In the genomic region with DNA sequence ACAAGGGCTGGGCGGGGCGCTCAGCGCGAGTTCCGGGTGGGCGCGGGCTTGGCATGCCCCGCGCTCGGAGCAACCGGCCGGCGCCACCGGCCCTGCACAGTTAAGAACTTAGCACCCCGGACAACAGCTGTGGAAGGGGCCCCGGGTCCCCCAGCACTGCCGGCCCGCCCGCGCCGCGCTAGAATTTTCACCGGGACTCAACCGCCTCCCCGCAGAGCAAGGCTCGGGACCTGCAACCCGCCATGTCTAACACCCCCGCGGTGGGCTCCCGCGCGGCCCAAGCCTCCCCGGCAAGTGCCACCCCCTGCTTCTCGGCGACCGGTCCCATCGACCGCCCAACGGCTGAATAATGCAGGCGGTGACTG, we compare ENCODE assay signal across 18 cellular contexts. TPM values are rescaled to one million over a fixed set of nuclear protein-coding genes. Genes with fewer than 3 reads are reported as not detected.
DNase-seq lines count a peak whose midpoint lies in the region; ATAC-seq, FAIRE-seq and TF ChIP-seq lines count a peak whose summit lies in the region.
"Had no signal": no experiment of that assay in that cellular context is flagged by ENCODE, and none has a peak within 500 bp of the region (broad histone marks: within the 10 kb centered on the region; RNA-seq: fewer than 3 reads in every experiment).

No MANE protein-coding gene starts in this region.

- ATAC-seq in K562 = no peak
- no peak for ATAC-seq in HG03432 (IDR thresholded peaks at IDR 0.05; ENCODE audit: unreplicated experiment)

- TF ChIP-seq CTCF in K562 (IDR thresholded peaks at IDR 0.05 in 2 of 3, conservative IDR thresholded peaks at IDR 0.05 in 1 of 3; ENCODE audit: insufficient read depth in 2 of 3, low read depth in 1 of 3, low read length in 3 of 3) (no peak), coronary artery (IDR thresholded peaks at IDR 0.05) (no peak), spleen (IDR thresholded peaks at IDR 0.05 in 8 of 11, conservative IDR thresholded peaks at IDR 0.05 in 3 of 11) (no peak), thyroid gland (IDR thresholded peaks at IDR 0.05) (no peak)

- H3K27ac Mint-ChIP-seq in activated T-helper 2 cell treated with anti-CD3 and anti-CD28 coated beads, Interferon-gamma antibody, Interleukin-2, Interleukin-4, amounts not matched to agents 10 μg/mL and 5 μg/mL and 100 μg/mL, durations not matched to agents 14 hours and 24 hours and 36 hours = no peak overlapping the region

- TF ChIP-seq RAD21 in K562 (CRISPR knock-in tag; conservative IDR thresholded peaks at IDR 0.05 in 1 of 2, IDR thresholded peaks at IDR 0.05 in 1 of 2) = no peak

- H3K4me1 Mint-ChIP-seq in activated T-helper 2 cell treated with anti-CD3 and anti-CD28 coated beads, Interferon-gamma antibody, Interleukin-2, Interleukin-4, amounts not matched to agents 10 μg/mL and 5 μg/mL and 100 μg/mL, durations not matched to agents 14 hours and 24 hours and 36 hours (ENCODE audit: low read depth) = peaks cover 10% of the 10 kb centered on the region

- no peak for TF ChIP-seq POLR2A in K562 (conservative IDR thresholded peaks at IDR 0.05)
- no peak for TF ChIP-seq POLR2A in spleen (IDR thresholded peaks at IDR 0.05)
- no peak for TF ChIP-seq POLR2A in thyroid gland (IDR thresholded peaks at IDR 0.05)

- peaks cover 6% of the 10 kb centered on the region for H3K9me3 Mint-ChIP-seq in activated T-helper 2 cell treated with anti-CD3 and anti-CD28 coated beads, Interferon-gamma antibody, Interleukin-2, Interleukin-4, amounts not matched to agents 10 μg/mL and 5 μg/mL and 100 μg/mL, durations not matched to agents 14 hours and 24 hours and 36 hours

- peaks cover 41% of the 10 kb centered on the region for H3K27me3 Mint-ChIP-seq in activated T-helper 2 cell treated with anti-CD3 and anti-CD28 coated beads, Interferon-gamma antibody, Interleukin-2, Interleukin-4, amounts not matched to agents 10 μg/mL and 5 μg/mL and 100 μg/mL, durations not matched to agents 14 hours and 24 hours and 36 hours (ENCODE audit: low read depth)

- H3K79me2 ChIP-seq in K562 (ENCODE audit: control insufficient read depth, insufficient read depth, low read length) = no peaks in the 10 kb centered on the region

- CTCF ChIA-PET in K562 (lab: Yijun Ruan, JAX; ENCODE audit: low intra/inter-chr PET ratio) = no interaction called here

- peaks cover 32 to 36% of the 10 kb centered on the region in 2 experiments for H3K4me1 ChIP-seq in K562 (replicated peaks in 1 of 2; ENCODE audit: control insufficient read depth in 2 of 2, insufficient read depth in 2 of 2, low read length in 2 of 2)
- H3K4me1 ChIP-seq in spleen = peaks cover 9 to 20% (median 14%) of the 10 kb centered on the region in 6 donors
- H3K4me1 ChIP-seq in thyroid gland = no peaks in the 10 kb centered on the region

- H3K36me3 ChIP-seq in K562 (ENCODE audit: control insufficient read depth, insufficient read depth, low read length) (no peaks in the 10 kb centered on the region), spleen (no peaks in the 10 kb centered on the region), thyroid gland (no peaks in the 10 kb centered on the region)

- POLR2A ChIA-PET in K562 (lab: Yijun Ruan, JAX) = interaction anchor here (0.7 to 1.8 kb wide), 4 partner anchors 11 to 96 kb away, joined by 3 to 7 read pairs (median 3); a partner anchor contains a TSS

- H3K27ac ChIP-seq in K562 (ENCODE audit: extremely low read depth, low read depth, low read length) = no peak overlapping the region
- no peak overlapping the region for H3K27ac ChIP-seq in coronary artery
- H3K27ac ChIP-seq in spleen = no peak overlapping the region
- H3K27ac ChIP-seq in thyroid gland = no peak overlapping the region
- H3K27ac ChIP-seq: GM23248 had no signal

- no peak for TF ChIP-seq EP300 in K562 (IDR thresholded peaks at IDR 0.05; ENCODE audit: low read length)

- FAIRE-seq in K562 (lab: Jason Lieb, UNC) = no peak
- FAIRE-seq: GM12892, GM19239, H1 had no signal

- no TSS peak for BruUV-seq in K562 (replicated peaks; lab: Mats Ljungman, UMichigan)

- DNase-seq in K562 (ENCODE audit: extremely low read depth in 1 of 4, low spot score in 3 of 4) (no peak), coronary artery (ENCODE audit: low spot score) (peak; percentile 69), mesenteric fat pad (ENCODE audit: low spot score) (peak; percentile 60), spleen (peak; percentile 74), GF-D8 (lab: John Stamatoyannopoulos, UW) (no peak), thyroid gland (no peak)
- no peak for DNase-seq in activated T-helper 2 cell treated with anti-CD3 and anti-CD28 coated beads, Interferon-gamma antibody, Interleukin-2, Interleukin-4, amounts not matched to agents 10 μg/mL and 5 μg/mL and 100 μg/mL, durations not matched to agents 14 hours and 24 hours and 36 hours (ENCODE audit: low spot score)
- DNase-seq: C1 segment of cervical spinal cord, Calu3, COR-L47, DMS79 treated with DMSO at 0.1 percent for 48 hours, HCEC 1CT had no signal

- in situ Hi-C loops in K562 (cut with MboI) = loop anchor here (10.0 kb wide), 1 partner anchor 259 kb away; a partner anchor contains a TSS

- H3K9me3 ChIP-seq in K562 (replicated peaks; ENCODE audit: control insufficient read depth, insufficient read depth, low read depth, low read length) (no peaks in the 10 kb centered on the region), spleen (peaks cover 0 to 4% (median 0%) of the 10 kb centered on the region in 8 donors), thyroid gland (no peaks in the 10 kb centered on the region)

- no peak overlapping the region for H3K4me3 Mint-ChIP-seq in activated T-helper 2 cell treated with anti-CD3 and anti-CD28 coated beads, Interferon-gamma antibody, Interleukin-2, Interleukin-4, amounts not matched to agents 10 μg/mL and 5 μg/mL and 100 μg/mL, durations not matched to agents 14 hours and 24 hours and 36 hours (ENCODE audit: low read depth)
- H3K4me3 Mint-ChIP-seq: CD4-positive, alpha-beta memory T cell had no signal

- H3K4me3 ChIP-seq in K562 = no peak overlapping the region
- no peak overlapping the region for H3K4me3 ChIP-seq in coronary artery
- H3K4me3 ChIP-seq in spleen = no peak overlapping the region
- H3K4me3 ChIP-seq in thyroid gland (replicated peaks in 1 of 3) = no peak overlapping the region
- H3K4me3 ChIP-seq: GM23248 had no signal

- no peak overlapping the region for H3K4me2 ChIP-seq in K562 (ENCODE audit: insufficient read depth, low read length)

- H2AFZ ChIP-seq in K562 (ENCODE audit: low read depth, low read length) = no peak overlapping the region
- H2AFZ ChIP-seq: GM23248 had no signal

- H4K20me1 ChIP-seq in K562 (replicated peaks; ENCODE audit: control insufficient read depth, insufficient read depth, low read length) = no peaks in the 10 kb centered on the region

- H3K27me3 ChIP-seq in K562 (ENCODE audit: control insufficient read depth in 2 of 2, insufficient read depth in 2 of 2, low read length in 2 of 2) (no peaks in the 10 kb centered on the region; a peak in 1 of 5 replicates), spleen (replicated peaks in 1 of 7) (peaks cover 0 to 26% (median 5%) of the 10 kb centered on the region in 7 donors), thyroid gland (no peaks in the 10 kb centered on the region)

- 92% methylated on average over 16 of the region's 40 CpGs for WGBS in K562 (ENCODE audit: insufficient coverage, low coverage, missing lambda C conversion rate)
- WGBS in spleen, 5 donors = 96 to 99% (median 98%) methylated on average over 23 to 40 of the region's 40 CpGs
- WGBS in thyroid gland, 2 donors = 95 to 97% methylated on average over 20 to 28 of the region's 40 CpGs

- no peak overlapping the region for H3K9ac ChIP-seq in K562 (ENCODE audit: insufficient read depth in 1 of 2, low read depth in 2 of 2, low read length in 2 of 2)
- H3K9ac ChIP-seq: GM23248 had no signal

- H3K36me3 Mint-ChIP-seq in activated T-helper 2 cell treated with anti-CD3 and anti-CD28 coated beads, Interferon-gamma antibody, Interleukin-2, Interleukin-4, amounts not matched to agents 10 μg/mL and 5 μg/mL and 100 μg/mL, durations not matched to agents 14 hours and 24 hours and 36 hours (ENCODE audit: low read depth) = no peaks in the 10 kb centered on the region

- intact Hi-C loops in K562 (cut with micrococcal nuclease) = loop anchor here (5.0 to 10.0 kb wide), 3 partner anchors 46 to 259 kb away; a partner anchor contains a TSS
- intact Hi-C loops in spleen (cut with DNase I; ENCODE audit: low total_unique reads) = loop anchor here (5.0 to 10.0 kb wide), 2 partner anchors 89 to 126 kb away; no protein-coding TSS in a partner anchor
- intact Hi-C loops in activated T-helper 2 cell treated with anti-CD3 and anti-CD28 coated beads, Interferon-gamma antibody, Interleukin-2, Interleukin-4, amounts not matched to agents 10 μg/mL and 5 μg/mL and 100 μg/mL, durations not matched to agents 14 hours and 24 hours and 36 hours (cut with micrococcal nuclease) = loop anchor here (5.0 to 10.0 kb wide), 2 partner anchors 46 to 489 kb away; a partner anchor contains a TSS
- intact Hi-C loops in thyroid gland (cut with DNase I) = loop anchor here (5.0 kb wide), 1 partner anchor 126 kb away; no protein-coding TSS in a partner anchor

- H3K9me1 ChIP-seq in K562 (ENCODE audit: control insufficient read depth, insufficient read depth, low read length) = no peaks in the 10 kb centered on the region

RNA-seq across cellular contexts. Expression of a gene that starts 5.2 kb away (rescaled TPM):
- 101 and 118 TPM in 2 replicates for total RNA-seq in K562 (2011; cell fraction: chromatin; rRNA removed; ENCODE audit: low replicate concordance)
- total RNA-seq in K562 (2011; cell fraction: nucleolus; rRNA removed) = 85.9 and 99.7 TPM in 2 replicates
- total RNA-seq in K562 (2011; cell fraction: nucleoplasm; rRNA removed) = 97.7 and 105 TPM in 2 replicates
- total RNA-seq in K562 (2014; rRNA removed) = 123 and 126 TPM in 2 replicates
- 41.4 and 42.7 TPM in 2 replicates for total RNA-seq in K562 (2014; rRNA removed; fragmentation: Illumina TruSeq; extraction: Trizol)
- total RNA-seq in K562 (2015; rRNA removed; fragmentation: Illumina TruSeq; extraction: Trizol) = 52.0 and 56.4 TPM in 2 replicates
- total RNA-seq in K562 (2021) = 74.4 and 81.6 TPM in 2 replicates
- 62.2 and 64.5 TPM in 2 replicates for polyA plus RNA-seq in K562 (2011; rRNA removed)
- polyA plus RNA-seq in K562 (2011; cell fraction: cytosol; rRNA removed) = 83.4 and 238 TPM in 2 replicates
- 74.0 and 91.4 TPM in 2 replicates for polyA plus RNA-seq in K562 (2011; cell fraction: nucleus; rRNA removed)
- polyA plus RNA-seq in K562 (2012) = 79.5 and 80.8 TPM in 2 replicates
- polyA plus RNA-seq in K562 (2014; fragmentation: Illumina TruSeq; extraction: Trizol) = 29.0 and 49.1 TPM in 2 replicates
- 10 to 100 TPM; 12.9 to 19.4 TPM for polyA plus RNA-seq in K562 (2014; fragmentation: Nextera tagmentation; extraction: Ambion mirVana)
- 165 and 185 TPM in 2 replicates for polyA plus RNA-seq in K562 (2014; rRNA removed)
- polyA minus RNA-seq in K562 (2011; rRNA and poly(A)+ RNA removed) = 30.7 and 32.6 TPM in 2 replicates
- polyA minus RNA-seq in K562 (2011; cell fraction: cytosol; rRNA and poly(A)+ RNA removed) = 14.1 and 15.7 TPM in 2 replicates
- 39.4 and 48.7 TPM in 2 replicates for polyA minus RNA-seq in K562 (2011; cell fraction: nucleus; rRNA and poly(A)+ RNA removed)
- 18.7 TPM for total RNA-seq in mesenteric fat pad
- 10 to 100 TPM; 12.1 to 21.0 (median 17.3) TPM for total RNA-seq in spleen
- 10 to 100 TPM; 39.0 to 41.6 (median 39.6) TPM for polyA plus RNA-seq in spleen
- total RNA-seq in activated T-helper 2 cell treated with anti-CD3 and anti-CD28 coated beads, Interferon-gamma antibody, Interleukin-2, Interleukin-4, amounts not matched to agents 10 μg/mL and 5 μg/mL and 100 μg/mL, durations not matched to agents 14 hours and 24 hours and 36 hours = 26.4 and 30.9 TPM in 2 replicates
- total RNA-seq in thyroid gland = 10 to 100 TPM; 19.6 to 41.8 (median 34.4) TPM

RNA-seq across cellular contexts. Expression of a gene that starts 26.1 kb away (rescaled TPM):
- total RNA-seq in K562 (2011; cell fraction: chromatin; rRNA removed; ENCODE audit: low replicate concordance) = 1.7 and 4.6 TPM in 2 replicates
- 5.0 and 6.5 TPM in 2 replicates for total RNA-seq in K562 (2011; cell fraction: nucleolus; rRNA removed)
- total RNA-seq in K562 (2011; cell fraction: nucleoplasm; rRNA removed) = 3.4 and 3.9 TPM in 2 replicates
- total RNA-seq in K562 (2014; rRNA removed) = 6.4 and 7.3 TPM in 2 replicates
- total RNA-seq in K562 (2014; rRNA removed; fragmentation: Illumina TruSeq; extraction: Trizol) = 1.6 and 2.3 TPM in 2 replicates
- total RNA-seq in K562 (2015; rRNA removed; fragmentation: Illumina TruSeq; extraction: Trizol) = 3.3 and 3.8 TPM in 2 replicates
- total RNA-seq in K562 (2021) = 5.1 and 5.8 TPM in 2 replicates
- polyA plus RNA-seq in K562 (2011; rRNA removed) = 9.7 and 14.5 TPM in 2 replicates
- polyA plus RNA-seq in K562 (2011; cell fraction: cytosol; rRNA removed) = 18.8 and 24.4 TPM in 2 replicates
- polyA plus RNA-seq in K562 (2011; cell fraction: nucleus; rRNA removed) = 5.8 and 7.2 TPM in 2 replicates
- polyA plus RNA-seq in K562 (2012) = 9.9 and 11.3 TPM in 2 replicates
- polyA plus RNA-seq in K562 (2014; fragmentation: Illumina TruSeq; extraction: Trizol) = 4.6 and 9.1 TPM in 2 replicates
- polyA plus RNA-seq in K562 (2014; fragmentation: Nextera tagmentation; extraction: Ambion mirVana) = under 1 TPM; 0.11 to 0.18 TPM
- polyA plus RNA-seq in K562 (2014; rRNA removed) = 6.1 and 7.0 TPM in 2 replicates
- polyA minus RNA-seq in K562 (2011; rRNA and poly(A)+ RNA removed) = 5.1 and 6.2 TPM in 2 replicates
- 7.5 and 11.3 TPM in 2 replicates for polyA minus RNA-seq in K562 (2011; cell fraction: cytosol; rRNA and poly(A)+ RNA removed)
- polyA minus RNA-seq in K562 (2011; cell fraction: nucleus; rRNA and poly(A)+ RNA removed) = 2.7 and 6.1 TPM in 2 replicates
- total RNA-seq in mesenteric fat pad = 12.2 TPM
- total RNA-seq in spleen = 1 to 10 TPM in 2 of 7 donors, under 1 TPM in 4, not detected in 1; 0.39 to 1.6 (median 0.82) TPM
- 1 to 10 TPM; 1.0 to 2.2 (median 1.3) TPM for polyA plus RNA-seq in spleen
- 0.41 and 0.60 TPM in 2 replicates for total RNA-seq in activated T-helper 2 cell treated with anti-CD3 and anti-CD28 coated beads, Interferon-gamma antibody, Interleukin-2, Interleukin-4, amounts not matched to agents 10 μg/mL and 5 μg/mL and 100 μg/mL, durations not matched to agents 14 hours and 24 hours and 36 hours
- total RNA-seq in thyroid gland = 1 to 10 TPM in 3 of 4 donors, not detected in 1; 1.1 to 6.1 (median 3.5) TPM
- total RNA-seq: CD4-positive, alpha-beta memory T cell had no signal

Comparison
In these comparisons a context has a peak if more than half of its experiments do, and no peak if none do; other contexts are left out.
1. DNase-seq: peak in coronary artery (single experiment), mesenteric fat pad (single experiment) and spleen (single experiment); none in K562 (0 of 4), GF-D8 (single experiment), activated T-helper 2 cell treated with anti-CD3 and anti-CD28 coated beads, Interferon-gamma antibody, Interleukin-2, Interleukin-4, amounts not matched to agents 10 μg/mL and 5 μg/mL and 100 μg/mL, durations not matched to agents 14 hours and 24 hours and 36 hours (single experiment) and thyroid gland (0 of 2).